ENCODE assay signal across 8 cellular contexts in genomic region chr3:42772670-42773408, GRCh38. TPM values are rescaled to one million over a fixed set of nuclear protein-coding genes. Genes with fewer than 3 reads are reported as not detected.
DNase-seq lines count a peak whose midpoint lies in the region; ATAC-seq lines count a peak whose summit lies in the region.

TSS of gene CCDC13 (minus strand) at chr3:42773253. CDS start at chr3:42758345, 14,908 bp downstream.

- H3K27me3 ChIP-seq in neuronal stem cell (ENCODE audit: control insufficient read depth in 3 of 3, insufficient read depth in 3 of 3, low read depth in 1 of 3, low read length in 3 of 3): peaks cover 0 to 4% (median 0%) of the 10 kb centered on the region in 3 experiments

- H3K79me1 ChIP-seq in neuronal stem cell (ENCODE audit: low read depth, low read length): no peaks in the 10 kb centered on the region

- H3K14ac ChIP-seq in neuronal stem cell (ENCODE audit: low read length): peak within 1 kb of the TSS; percentile 72

- H3K9me3 ChIP-seq in neuronal stem cell (replicated peaks in 1 of 2; ENCODE audit: control insufficient read depth in 2 of 2, insufficient read depth in 1 of 2, low read depth in 1 of 2, low read length in 2 of 2): peaks cover 0 to 4% of the 10 kb centered on the region in 2 donors

- no peak within 1 kb of the TSS for H2BK12ac ChIP-seq in neuronal stem cell (ENCODE audit: low read length)

- peak within 1 kb of the TSS; percentile 87 for H2AFZ ChIP-seq in neuronal stem cell (ENCODE audit: low read length)

- no CpG with 5 or more reads among the region's 63 CpGs for WGBS in neuronal stem cell (ENCODE audit: extremely low coverage in 2 of 2, insufficient read length in 2 of 2, insufficient replicate concordance in 1 of 2), 2 donors

- H4K91ac ChIP-seq in neuronal stem cell (ENCODE audit: low read depth, low read length, poor library complexity): no peak within 1 kb of the TSS

- H3K18ac ChIP-seq in neuronal stem cell (ENCODE audit: low read length): peak within 1 kb of the TSS; percentile 77

- H3K23ac ChIP-seq in neuronal stem cell (ENCODE audit: low read depth, low read length, poor library complexity): no peak within 1 kb of the TSS

- peak; percentile 94 for DNase-seq in DMS53 (lab: John Stamatoyannopoulos, UW)
- peak; percentile 77 for DNase-seq in Jurkat, Clone E6-1 (ENCODE audit: low read depth, low spot score)
- peak; percentile 93 for DNase-seq in SHP77 treated with DMSO at 0.1 percent for 48 hours (lab: John Stamatoyannopoulos, UW)
- DNase-seq in activated gamma-delta T cell treated with anti-CD3 and anti-CD28 coated beads, Interleukin-2, amount 50 U/mL, for 16 hours (ENCODE audit: low read depth): peak; percentile 81
- DNase-seq in germinal center (ENCODE audit: low spot score): peak; percentile 91
- peak; percentile 92 for DNase-seq in neuronal stem cell (ENCODE audit: low spot score)
- peak; percentile 84 for DNase-seq in stromal cell of bone marrow (ENCODE audit: low read depth)

- H4K8ac ChIP-seq in neuronal stem cell (ENCODE audit: low read depth, low read length): no peak within 1 kb of the TSS

- H3K27ac ChIP-seq in neuronal stem cell (replicated peaks; ENCODE audit: low read length): no peak within 1 kb of the TSS

- H3K36me3 ChIP-seq in neuronal stem cell (replicated peaks in 1 of 2; ENCODE audit: control insufficient read depth in 2 of 2, insufficient read depth in 2 of 2, low read length in 2 of 2): peaks cover 0 to 14% of the 10 kb centered on the region in 2 donors

- no peak within 1 kb of the TSS for H2BK120ac ChIP-seq in neuronal stem cell (ENCODE audit: low read depth, low read length)

- peak; percentile 99 for ATAC-seq in GM21528 (IDR thresholded peaks at IDR 0.05; ENCODE audit: low FRiP score, unreplicated experiment)

- H2BK15ac ChIP-seq in neuronal stem cell (ENCODE audit: low read length): no peak within 1 kb of the TSS

- H3K4ac ChIP-seq in neuronal stem cell (ENCODE audit: low read length): no peak within 1 kb of the TSS

- H2BK5ac ChIP-seq in neuronal stem cell (ENCODE audit: low read length): no peak within 1 kb of the TSS

- H3K9ac ChIP-seq in neuronal stem cell (ENCODE audit: low read depth, low read length, poor library complexity): no peak within 1 kb of the TSS

- peak within 1 kb of the TSS; percentile 91 for H3K4me2 ChIP-seq in neuronal stem cell (ENCODE audit: insufficient read depth, low read length, poor library complexity, severe bottlenecking)

- H2AK5ac ChIP-seq in neuronal stem cell (ENCODE audit: low read depth, low read length): no peak within 1 kb of the TSS

- peaks cover 3 to 5% of the 10 kb centered on the region in 2 donors for H3K4me1 ChIP-seq in neuronal stem cell (ENCODE audit: control insufficient read depth in 2 of 2, insufficient read depth in 1 of 2, low read depth in 1 of 2, low read length in 2 of 2)

- peak within 1 kb of the TSS; percentile 62 for H3K4me3 ChIP-seq in Jurkat, Clone E6-1 (ENCODE audit: low read length)
- peak within 1 kb of the TSS; percentile 42 to 82 for H3K4me3 ChIP-seq in neuronal stem cell (ENCODE audit: low read length in 2 of 2)

RNA-seq across cellular contexts. Expression of gene CCDC13, which starts in this region (rescaled TPM):
- not detected for polyA plus RNA-seq in Jurkat, Clone E6-1 (2012; ENCODE audit: insufficient read depth, insufficient read length)
- polyA plus RNA-seq in neuronal stem cell (2013, experiment 1 of 2): 1.3 TPM
- 1.7 TPM for polyA plus RNA-seq in neuronal stem cell (2013, experiment 2 of 2)
